20 cellular contexts compared by ENCODE assay signal in genomic region chr3:98979296-98979695, GRCh38.
"Had no signal": no experiment of that assay in that cellular context is flagged by ENCODE, and none has a peak within 500 bp of the region (broad histone marks: within the 10 kb centered on the region; RNA-seq: fewer than 3 reads in every experiment).

No MANE protein-coding gene starts in this region.

- H3K36me3 Mint-ChIP-seq: activated naive CD8-positive, alpha-beta T cell treated with anti-CD3 and anti-CD28 coated beads, Interleukin-2, amount 10 ng/mL, durations not matched to agents 7 days and 5 days had no signal

- H3K9me3 Mint-ChIP-seq: activated naive CD8-positive, alpha-beta T cell treated with anti-CD3 and anti-CD28 coated beads, Interleukin-2, amount 10 ng/mL, durations not matched to agents 7 days and 5 days had no signal

- H3K4me1 Mint-ChIP-seq: activated naive CD8-positive, alpha-beta T cell treated with anti-CD3 and anti-CD28 coated beads, Interleukin-2, amount 10 ng/mL, durations not matched to agents 7 days and 5 days had no signal

- H3K4me3 ChIP-seq: adrenal gland, body of pancreas, SK-N-MC had no signal

- H3K27ac ChIP-seq: adrenal gland, body of pancreas, SK-N-MC had no signal

- ATAC-seq: activated CD4-positive, CD25-positive, alpha-beta regulatory T cell treated with anti-CD3 and anti-CD28 coated beads, Interleukin-2, amount 50 U/mL, for 24 hours; activated CD8-positive, alpha-beta T cell treated with anti-CD3 and anti-CD28 coated beads for 36 hours; body of pancreas; Right ventricle myocardium inferior had no signal

- DNase-seq: activated CD4-positive, alpha-beta T cell treated with anti-CD3 and anti-CD28 coated beads for 4 hours; activated CD8-positive, alpha-beta memory T cell treated with anti-CD3 and anti-CD28 coated beads, Interleukin-2, amount 50 U/mL, for 4 hours; activated CD8-positive, alpha-beta T cell treated with anti-CD3 and anti-CD28 coated beads for 36 hours; activated naive CD4-positive, alpha-beta T cell treated with anti-CD3 and anti-CD28 coated beads, Interleukin-2, amount 50 U/mL, for 16 hours; activated naive CD8-positive, alpha-beta T cell treated with anti-CD3 and anti-CD28 coated beads, Interleukin-2, amount 10 ng/mL, durations not matched to agents 7 days and 5 days; adrenal gland; aorta; body of pancreas; central memory CD4-positive, alpha-beta T cell; Karpas-422; MM.1S; NCI-H1105; NCI-H1436; NCI-H1694 treated with DMSO at 0.1 percent for 48 hours; NCI-H2029 treated with DMSO at 0.1 percent for 48 hours; NCI-H446; NCI-H524 had no signal

- H3K4me3 Mint-ChIP-seq: activated CD8-positive, alpha-beta T cell treated with anti-CD3 and anti-CD28 coated beads for 36 hours; activated naive CD8-positive, alpha-beta T cell treated with anti-CD3 and anti-CD28 coated beads, Interleukin-2, amount 10 ng/mL, durations not matched to agents 7 days and 5 days had no signal

- H3K27me3 ChIP-seq: adrenal gland, body of pancreas had no signal

- H3K4me1 ChIP-seq: adrenal gland, body of pancreas had no signal

- H3K36me3 ChIP-seq: adrenal gland had no signal
